ENCODE assay signal across 8 cellular contexts in genomic region chr19:18152817-18153554, GRCh38. TPM values are rescaled to one million over a fixed set of nuclear protein-coding genes. Genes with fewer than 3 reads are reported as not detected.
A peak's percentile ranks its signal among the peaks of the same experiment; 100 is the strongest.
DNase-seq lines count a peak whose midpoint lies in the region; ATAC-seq and TF ChIP-seq lines count a peak whose summit lies in the region.

TSS of gene PIK3R2 (plus strand) at chr19:18153163. CDS start at chr19:18155880, 2,717 bp downstream.

- TF ChIP-seq CTCF in coronary artery (IDR thresholded peaks at IDR 0.05), result no peak

- peaks cover 27% of the 10 kb centered on the region for H3K4me1 Mint-ChIP-seq in activated CD4-positive, alpha-beta T cell treated with anti-CD3 and anti-CD28 coated beads, Interleukin-2, amount 10 ng/mL, durations not matched to agents 7 days and 5 days

- H3K27me3 ChIP-seq in BLaER1 treated with 17β-estradiol and CSF1 and Interleukin-3, amounts not matched to agents 10 nM and 100 nM, result no peaks in the 10 kb centered on the region

- peaks cover 12% of the 10 kb centered on the region for H3K36me3 Mint-ChIP-seq in activated CD4-positive, alpha-beta T cell treated with anti-CD3 and anti-CD28 coated beads, Interleukin-2, amount 10 ng/mL, durations not matched to agents 7 days and 5 days (ENCODE audit: low read depth)

- peak within 1 kb of the TSS; percentile 99 for H3K27ac Mint-ChIP-seq in activated CD4-positive, alpha-beta T cell treated with anti-CD3 and anti-CD28 coated beads, Interleukin-2, amount 10 ng/mL, durations not matched to agents 7 days and 5 days

- peak within 1 kb of the TSS; percentile 82 for H3K4me3 Mint-ChIP-seq in activated CD4-positive, alpha-beta T cell treated with anti-CD3 and anti-CD28 coated beads, Interleukin-2, amount 10 ng/mL, durations not matched to agents 7 days and 5 days

- peak within 1 kb of the TSS; percentile 91 to 100 (median 99) for H3K4me2 ChIP-seq in BLaER1 treated with 17β-estradiol and CSF1 and Interleukin-3, amounts not matched to agents 10 nM and 100 nM

- H3K27me3 Mint-ChIP-seq in activated CD4-positive, alpha-beta T cell treated with anti-CD3 and anti-CD28 coated beads, Interleukin-2, amount 10 ng/mL, durations not matched to agents 7 days and 5 days, result no peaks in the 10 kb centered on the region

- peaks cover 0 to 42% (median 18%) of the 10 kb centered on the region in 11 experiments; a peak in 15 of 22 replicates for H4K20me1 ChIP-seq in BLaER1 treated with 17β-estradiol and CSF1 and Interleukin-3, amounts not matched to agents 10 nM and 100 nM

- peak within 1 kb of the TSS; percentile 74 to 92 (median 84) for H3K4me3 ChIP-seq in BLaER1 treated with 17β-estradiol and CSF1 and Interleukin-3, amounts not matched to agents 10 nM and 100 nM
- peak within 1 kb of the TSS; percentile 80 for H3K4me3 ChIP-seq in coronary artery

- CTCF ChIA-PET in activated CD4-positive, alpha-beta T cell treated with anti-CD3 and anti-CD28 coated beads, Interleukin-2, amount 10 ng/mL, durations not matched to agents 7 days and 5 days (lab: Charles Lee), result interaction anchor here (0.6 to 3.1 kb wide), 15 partner anchors 8 to 215 kb away, joined by 3 to 18 read pairs (median 4); partner anchors contain the start of gene IFI30

- peaks cover 44 to 55% (median 48%) of the 10 kb centered on the region in 10 experiments for H3K4me1 ChIP-seq in BLaER1 treated with 17β-estradiol and CSF1 and Interleukin-3, amounts not matched to agents 10 nM and 100 nM

- ATAC-seq in GM19395 (IDR thresholded peaks at IDR 0.05; ENCODE audit: unreplicated experiment) (peak; percentile 82), HG03558 (IDR thresholded peaks at IDR 0.05; ENCODE audit: extremely low read depth, unreplicated experiment) (peak; percentile 41)

- H3K9me3 Mint-ChIP-seq in activated CD4-positive, alpha-beta T cell treated with anti-CD3 and anti-CD28 coated beads, Interleukin-2, amount 10 ng/mL, durations not matched to agents 7 days and 5 days, result no peaks in the 10 kb centered on the region

- peak; percentile 97 for DNase-seq in NCI-H748 (lab: John Stamatoyannopoulos, UW; ENCODE audit: unreplicated experiment)
- peak; percentile 100 for DNase-seq in activated CD4-positive, alpha-beta T cell treated with anti-CD3 and anti-CD28 coated beads, Interleukin-2, amount 10 ng/mL, durations not matched to agents 7 days and 5 days
- peak; percentile 98 for DNase-seq in coronary artery (ENCODE audit: low spot score)
- DNase-seq in kidney tubule cell (ENCODE audit: low spot score), result peak; percentile 99
- DNase-seq in stimulated activated CD4-positive, alpha-beta T cell treated with anti-CD3 and anti-CD28 coated beads, Interleukin-1b, Interleukin-23, amount 100 ng/mL, for 1 hour (ENCODE audit: low read depth in 2 of 2), result peak; percentile 97 to 100

- H3K27ac ChIP-seq in BLaER1 treated with 17β-estradiol and CSF1 and Interleukin-3, amounts not matched to agents 10 nM and 100 nM, result peak within 1 kb of the TSS; percentile 85 to 99 (median 95)
- H3K27ac ChIP-seq in coronary artery, result peak within 1 kb of the TSS; percentile 77 to 93

- H3K36me3 ChIP-seq in BLaER1 treated with 17β-estradiol and CSF1 and Interleukin-3, amounts not matched to agents 10 nM and 100 nM, result peaks cover 7 to 51% (median 30%) of the 10 kb centered on the region in 11 experiments; a peak in 20 of 22 replicates

- POLR2A ChIA-PET in activated CD4-positive, alpha-beta T cell treated with anti-CD3 and anti-CD28 coated beads, Interleukin-2, amount 10 ng/mL, durations not matched to agents 7 days and 5 days (lab: Charles Lee), result no interaction called here

- H3K9me3 ChIP-seq in BLaER1 treated with 17β-estradiol and CSF1 and Interleukin-3, amounts not matched to agents 10 nM and 100 nM (replicated peaks in 1 of 11), result no peaks in the 10 kb centered on the region

- peak within 1 kb of the TSS; percentile 83 to 98 (median 94) for H3K9ac ChIP-seq in BLaER1 treated with 17β-estradiol and CSF1 and Interleukin-3, amounts not matched to agents 10 nM and 100 nM

RNA-seq across cellular contexts. Expression of gene PIK3R2, which starts in this region (rescaled TPM):
- total RNA-seq in activated CD4-positive, alpha-beta T cell treated with anti-CD3 and anti-CD28 coated beads, Interleukin-2, amount 10 ng/mL, durations not matched to agents 7 days and 5 days, result 10 to 100 TPM; 12.6 to 13.1 TPM

Comparison
In these comparisons a context has a peak if more than half of its experiments do, and no peak if none do; other contexts are left out.
1. Peak in every context shown above with its lines: DNase-seq, ATAC-seq, H3K4me3 ChIP-seq and H3K27ac ChIP-seq.